In the genomic region with DNA sequence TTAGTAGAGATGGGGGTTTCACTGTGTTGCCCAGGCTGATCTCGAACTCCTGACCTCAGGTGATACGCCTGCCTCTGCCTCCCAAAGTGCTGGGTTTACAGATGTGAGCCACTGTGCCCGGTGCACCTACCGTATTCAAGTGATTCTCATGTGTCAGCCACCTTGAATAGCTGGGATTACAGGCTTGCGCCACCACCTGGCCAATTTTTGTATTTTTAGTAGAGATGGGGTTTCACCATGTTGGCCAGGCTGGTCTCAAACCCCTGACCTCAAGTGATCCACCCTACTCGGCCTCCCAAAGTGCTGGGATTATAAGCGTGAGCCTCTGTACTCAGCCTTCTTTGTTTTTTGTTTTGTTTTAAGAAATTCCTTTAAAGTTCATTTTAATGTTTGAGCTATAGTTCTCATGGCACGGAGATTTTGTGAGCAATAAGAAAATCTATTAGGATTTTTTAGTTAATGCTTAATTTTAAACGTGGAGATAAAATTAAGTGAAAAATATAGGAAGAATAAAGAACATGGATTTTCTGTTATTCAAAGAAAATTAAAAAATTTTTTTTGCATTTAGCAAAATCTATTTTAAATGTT, we compare ENCODE assay signal across 8 cellular contexts.
DNase-seq lines count a peak whose midpoint lies in the region; ATAC-seq, FAIRE-seq and TF ChIP-seq lines count a peak whose summit lies in the region.

No MANE protein-coding gene starts in this region.

- no peaks in the 10 kb centered on the region for H3K9me3 Mint-ChIP-seq in HFFc6

- CTCF ChIA-PET in PC-3 (lab: Charles Lee) = interaction anchor here (1.0 to 1.2 kb wide), 3 partner anchors 13 to 248 kb away, joined by 3 to 6 read pairs (median 4); no protein-coding TSS in a partner anchor
- CTCF ChIA-PET in GM12878 (lab: Yijun Ruan, JAX) = interaction anchor here (0.5 to 8.2 kb wide), 40 partner anchors 9 to 543 kb away, joined by 3 to 57 read pairs (median 4); a partner anchor contains a TSS

- peaks cover 23% of the 10 kb centered on the region for H3K4me1 ChIP-seq in PC-3 (ENCODE audit: insufficient read depth, low read length)
- no peaks in the 10 kb centered on the region for H3K4me1 ChIP-seq in GM12878 (ENCODE audit: control insufficient read depth, insufficient read depth, low read length)
- no peaks in the 10 kb centered on the region for H3K4me1 ChIP-seq in liver (ENCODE audit: control insufficient read depth in 4 of 4, insufficient read depth in 4 of 4, low read length in 3 of 4)
- H3K4me1 ChIP-seq in suprapubic skin = no peaks in the 10 kb centered on the region

- in situ Hi-C loops in GM12878 (cut with MboI) = loop anchor here (10.0 kb wide), 1 partner anchor 243 kb away; a partner anchor contains a TSS

- intact Hi-C loops in PC-3 (cut with micrococcal nuclease) (loop anchor here (1.0 to 10.0 kb wide), 2 partner anchors 243 to 373 kb away; a partner anchor contains a TSS), GM12878 (cut with micrococcal nuclease; ENCODE audit: unreplicated experiment) (loop anchor here (1.0 to 10.0 kb wide), 3 partner anchors 243 to 373 kb away; a partner anchor contains a TSS)

- H3K4me2 ChIP-seq in PC-3 (ENCODE audit: low read length) (no peak overlapping the region), GM12878 (ENCODE audit: control insufficient read depth, insufficient read depth) (no peak overlapping the region)

- SMC1A ChIA-PET in GM12878 (lab: Charles Lee; ENCODE audit: uncharacterized antibody, unreplicated experiment) = interaction anchor here (0.6 to 4.9 kb wide), 24 partner anchors 15 to 482 kb away, joined by 3 to 36 read pairs (median 3); a partner anchor contains a TSS

- H3K4me1 Mint-ChIP-seq in HFFc6 (ENCODE audit: low read depth) = peaks cover 20% of the 10 kb centered on the region

- H3K9ac ChIP-seq in PC-3 (ENCODE audit: low read length) (no peak overlapping the region), GM12878 (ENCODE audit: control insufficient read depth, insufficient read depth, low read length) (no peak overlapping the region), liver (ENCODE audit: low read depth in 1 of 2, low read length in 2 of 2) (no peak overlapping the region)

- H4K20me1 ChIP-seq in PC-3 (ENCODE audit: low read length) (no peaks in the 10 kb centered on the region), GM12878 (ENCODE audit: control insufficient read depth, insufficient read depth) (no peaks in the 10 kb centered on the region)

- H3K79me2 ChIP-seq in PC-3 (ENCODE audit: low read length) (no peaks in the 10 kb centered on the region), GM12878 (ENCODE audit: control insufficient read depth, insufficient read depth, low read length) (no peaks in the 10 kb centered on the region)

- TF ChIP-seq RAD21 in GM12878 (IDR thresholded peaks at IDR 0.05; ENCODE audit: insufficient read depth, low read depth, low read length) (peak; percentile 60), liver (IDR thresholded peaks at IDR 0.05) (peak; percentile 76 to 84)

- no peaks in the 10 kb centered on the region for H3K9me2 ChIP-seq in PC-3 (replicated peaks; ENCODE audit: low read length)

- 31% methylated on average over 9 of the region's 9 CpGs for WGBS in GM12878 (ENCODE audit: insufficient coverage, insufficient replicate concordance, low lambda C conversion rate, missing lambda C conversion rate)
- 75% methylated on average over 9 of the region's 9 CpGs for WGBS in liver
- 83% methylated on average over 9 of the region's 9 CpGs for whole genome bisulfite sequencing in suprapubic skin

- no peaks in the 10 kb centered on the region for H3K27me3 ChIP-seq in PC-3 (ENCODE audit: low read length)
- no peaks in the 10 kb centered on the region for H3K27me3 ChIP-seq in GM12878 (replicated peaks in 1 of 2; ENCODE audit: control insufficient read depth in 2 of 2, insufficient read depth in 2 of 2, low read length in 1 of 2)
- H3K27me3 ChIP-seq in liver (ENCODE audit: control insufficient read depth in 4 of 4, insufficient read depth in 4 of 4, low read length in 3 of 4) = no peaks in the 10 kb centered on the region
- H3K27me3 ChIP-seq in suprapubic skin = no peaks in the 10 kb centered on the region

- no peak overlapping the region for H3K4me3 Mint-ChIP-seq in HFFc6

- FAIRE-seq in G401.6 (lab: Jason Lieb, UNC) (peak; percentile 33), GM12878 (lab: Jason Lieb, UNC) (no peak)

- peak; percentile 35 for DNase-seq in HFFc6
- peak; percentile 68 for DNase-seq in PC-3
- no peak for DNase-seq in GM12878 (ENCODE audit: low read depth, low spot score)
- DNase-seq in suprapubic skin (ENCODE audit: low spot score in 2 of 2) = no peak
- DNase-seq in activated gamma-delta T cell (lab: John Stamatoyannopoulos, UW) = no peak
- no peak for DNase-seq in middle frontal gyrus (ENCODE audit: extremely low spot score, low spot score)

- H3K27ac ChIP-seq in PC-3 (ENCODE audit: low read length) (no peak overlapping the region), GM12878 (ENCODE audit: control insufficient read depth, insufficient read depth) (no peak overlapping the region), liver (ENCODE audit: low read depth in 1 of 2, low read length in 2 of 2) (no peak overlapping the region), suprapubic skin (no peak overlapping the region)

- H3K4me3 ChIP-seq in PC-3 (ENCODE audit: low read length) (no peak overlapping the region), GM12878 (no peak overlapping the region), liver (ENCODE audit: low read depth in 1 of 3, low read length in 3 of 3) (no peak overlapping the region), suprapubic skin (no peak overlapping the region)

- TF ChIP-seq EP300 in GM12878 (IDR thresholded peaks at IDR 0.05; ENCODE audit: borderline replicate concordance in 1 of 2, control insufficient read depth in 1 of 2, low read depth in 2 of 2, low read length in 2 of 2) = no peak
- TF ChIP-seq EP300 in suprapubic skin (IDR thresholded peaks at IDR 0.05) = no peak

- BruUV-seq in PC-3 (replicated peaks; lab: Mats Ljungman, UMichigan) = no TSS peak
- BruUV-seq in GM12878 (replicated peaks; lab: Mats Ljungman, UMichigan) = no TSS peak

- peaks cover 1% of the 10 kb centered on the region; the same call in 1 of the 2 replicates for H3K27me3 Mint-ChIP-seq in HFFc6 (ENCODE audit: insufficient read depth)

- H3K36me3 ChIP-seq in PC-3 (ENCODE audit: low read depth, low read length) (no peaks in the 10 kb centered on the region; the same call in 1 of the 2 replicates), GM12878 (ENCODE audit: control insufficient read depth in 2 of 2, insufficient read depth in 2 of 2, low read length in 1 of 2) (no peaks in the 10 kb centered on the region), liver (ENCODE audit: control insufficient read depth in 4 of 4, insufficient read depth in 3 of 4, low read depth in 1 of 4, low read length in 3 of 4) (peaks cover 0 to 12% (median 4%) of the 10 kb centered on the region in 4 donors), suprapubic skin (peaks cover 12% of the 10 kb centered on the region)

- RAD21 ChIA-PET in GM12878 (lab: Charles Lee; ENCODE audit: unreplicated experiment) = interaction anchor here (0.7 to 3.2 kb wide), 17 partner anchors 8 to 481 kb away, joined by 3 to 48 read pairs (median 5); a partner anchor contains a TSS

- POLR2A ChIA-PET in PC-3 (lab: Charles Lee; ENCODE audit: unreplicated experiment) = interaction anchor here (0.6 to 0.9 kb wide), 2 partner anchors 33 to 326 kb away, joined by 4 to 10 read pairs; no protein-coding TSS in a partner anchor
- POLR2A ChIA-PET in GM12878 (lab: Charles Lee) = interaction anchor here (0.9 to 1.6 kb wide), 2 partner anchors 9 to 243 kb away, joined by 3 to 6 read pairs; a partner anchor contains a TSS

- ATAC-seq in PC-3 = peak; percentile 45
- peak; percentile 99 for ATAC-seq in GM12878

- no peak overlapping the region for H2AFZ ChIP-seq in PC-3 (ENCODE audit: low read length)
- H2AFZ ChIP-seq in GM12878 (ENCODE audit: control insufficient read depth, low read depth, low read length) = no peak overlapping the region

- H3K36me3 Mint-ChIP-seq in HFFc6 (ENCODE audit: low read depth) = no peaks in the 10 kb centered on the region

- H3K9me3 ChIP-seq in PC-3 (ENCODE audit: low read length) (no peaks in the 10 kb centered on the region), GM12878 (replicated peaks; ENCODE audit: control insufficient read depth, insufficient read depth, low read length) (no peaks in the 10 kb centered on the region), liver (ENCODE audit: control insufficient read depth in 4 of 4, low read length in 3 of 4) (no peaks in the 10 kb centered on the region), suprapubic skin (no peaks in the 10 kb centered on the region)

- TF ChIP-seq POLR2A in GM12878 (IDR thresholded peaks at IDR 0.05; ENCODE audit: low read depth, low read length) (no peak), suprapubic skin (IDR thresholded peaks at IDR 0.05) (no peak)

- H3F3A ChIP-seq in PC-3 (ENCODE audit: low read length, unreplicated experiment) = no peaks in the 10 kb centered on the region

- peak; percentile 84 for TF ChIP-seq CTCF in HFFc6 (IDR thresholded peaks at IDR 0.05)
- peak; percentile 61 for TF ChIP-seq CTCF in PC-3 (conservative IDR thresholded peaks at IDR 0.05; ENCODE audit: low read depth, low read length)
- TF ChIP-seq CTCF in GM12878 (IDR thresholded peaks at IDR 0.05 in 2 of 3, conservative IDR thresholded peaks at IDR 0.05 in 1 of 3; ENCODE audit: control insufficient read depth in 2 of 3, extremely low read depth in 1 of 3, insufficient read depth in 1 of 3, low read depth in 3 of 3, low read length in 3 of 3) = peak; percentile 38 to 45 (median 43); a peak in 5 of 6 replicates
- TF ChIP-seq CTCF in liver (IDR thresholded peaks at IDR 0.05; ENCODE audit: low read depth, low read length, missing input control) = peak; percentile 33
- peak; percentile 6 to 8 for TF ChIP-seq CTCF in suprapubic skin (IDR thresholded peaks at IDR 0.05)

- H3K27ac Mint-ChIP-seq in HFFc6 = no peak overlapping the region

TF ChIP-seq in GM12878, 131 proteins besides CTCF, POLR2A, EP300 and RAD21 (continues in another document):
- TF ChIP-seq YY1 (IDR thresholded peaks at IDR 0.05; ENCODE audit: low read depth, low read length) (peak; percentile 68; the same call in 1 of the 2 replicates), SMARCA5 (IDR thresholded peaks at IDR 0.05) (peak; percentile 77), BCL11A (IDR thresholded peaks at IDR 0.05; ENCODE audit: low read depth, low read length) (no peak), STAT1 (conservative IDR thresholded peaks at IDR 0.05) (no peak)

TF ChIP-seq in liver, 16 proteins besides CTCF, POLR2A, EP300 and RAD21 (continues in another document):
- TF ChIP-seq NR2F2 (IDR thresholded peaks at IDR 0.05) = no peak
- peak in 1 of 2 donors; percentile 54 for TF ChIP-seq RXRA (IDR thresholded peaks at IDR 0.05)
- no peak for TF ChIP-seq YY1 (IDR thresholded peaks at IDR 0.05)
- TF ChIP-seq TAF1 (conservative IDR thresholded peaks at IDR 0.05) = no peak

Comparison
In these comparisons a context has a peak if more than half of its experiments do, and no peak if none do; other contexts are left out.
1. DNase-seq: peak in HFFc6 (single experiment) and PC-3 (single experiment); none in GM12878 (single experiment), suprapubic skin (0 of 2), activated gamma-delta T cell (single experiment) and middle frontal gyrus (single experiment).
2. CTCF ChIP-seq: peak in every context shown above with its lines; median percentile 84 in HFFc6; 61 in PC-3; 43 in GM12878; 33 in liver; 7 in suprapubic skin.